Comparison of ENCODE assay signal across 19 cellular contexts in genomic region chr10:119815671-119816070, GRCh38.
"Had no signal": no experiment of that assay in that cellular context is flagged by ENCODE, and none has a peak within 500 bp of the region (broad histone marks: within the 10 kb centered on the region; RNA-seq: fewer than 3 reads in every experiment).

No MANE protein-coding gene starts in this region.

- H3K27ac Mint-ChIP-seq: stimulated activated effector memory CD8-positive, alpha-beta T cell treated with anti-CD3 and anti-CD28 coated beads, Interleukin-12 subunit alpha, Interleukin-12 subunit beta, amount 100 ng/mL, for 72 hours; stimulated activated naive CD8-positive, alpha-beta T cell treated with anti-CD3 and anti-CD28 coated beads, Interleukin-15, Interleukin-2, amounts not matched to agents 100 ng/mL and 50 ng/mL, for 24 hours had no signal

- H3K4me3 Mint-ChIP-seq: stimulated activated effector memory CD8-positive, alpha-beta T cell treated with anti-CD3 and anti-CD28 coated beads, Interleukin-12 subunit alpha, Interleukin-12 subunit beta, amount 100 ng/mL, for 72 hours; stimulated activated naive CD8-positive, alpha-beta T cell treated with anti-CD3 and anti-CD28 coated beads, Interleukin-15, Interleukin-2, amounts not matched to agents 100 ng/mL and 50 ng/mL, for 24 hours had no signal

- H3K27me3 ChIP-seq: esophagus muscularis mucosa, gastroesophageal sphincter, right lobe of liver, tibial artery, upper lobe of left lung, uterus had no signal

- ATAC-seq: gastroesophageal sphincter; lower lobe of right lung; psoas muscle; right lobe of liver; stimulated activated effector memory CD8-positive, alpha-beta T cell treated with anti-CD3 and anti-CD28 coated beads, Interleukin-12 subunit alpha, Interleukin-12 subunit beta, amount 100 ng/mL, for 72 hours had no signal

- H3K9me3 Mint-ChIP-seq: stimulated activated effector memory CD8-positive, alpha-beta T cell treated with anti-CD3 and anti-CD28 coated beads, Interleukin-12 subunit alpha, Interleukin-12 subunit beta, amount 100 ng/mL, for 72 hours; stimulated activated naive CD8-positive, alpha-beta T cell treated with anti-CD3 and anti-CD28 coated beads, Interleukin-15, Interleukin-2, amounts not matched to agents 100 ng/mL and 50 ng/mL, for 24 hours had no signal

- H3K4me3 ChIP-seq: esophagus muscularis mucosa, gastroesophageal sphincter, left ventricle myocardium inferior, lower lobe of right lung, psoas muscle, right lobe of liver, tibial artery, upper lobe of left lung, uterus had no signal

- H3K27me3 Mint-ChIP-seq: stimulated activated naive CD8-positive, alpha-beta T cell treated with anti-CD3 and anti-CD28 coated beads, Interleukin-15, Interleukin-2, amounts not matched to agents 100 ng/mL and 50 ng/mL, for 24 hours had no signal

- H3K9me3 ChIP-seq: esophagus muscularis mucosa, gastroesophageal sphincter, left ventricle myocardium inferior, lower lobe of right lung, neutrophil, psoas muscle, right lobe of liver, tibial artery, upper lobe of left lung, uterus had no signal

- H3K36me3 ChIP-seq: neutrophil, right lobe of liver, uterus had no signal

- DNase-seq: effector memory CD4-positive, alpha-beta T cell; glutamatergic neuron; left ventricle myocardium inferior; lower lobe of right lung; mesenchymal stem cell; midbrain; psoas muscle; retina; right lobe of liver; stimulated activated CD4-positive, alpha-beta T cell treated with anti-CD3 and anti-CD28 coated beads, Interleukin-4, amount 100 ng/mL, for 1 hour; stimulated activated CD8-positive, alpha-beta memory T cell treated with anti-CD3 and anti-CD28 coated beads, Interleukin-4, amount 100 ng/mL, for 48 hours; tibial artery; upper lobe of left lung; uterus had no signal
